In genomic region chr2:26846881-26847662, GRCh38 we compare ENCODE assay signal across 10 cellular contexts. TPM values are rescaled to one million over a fixed set of nuclear protein-coding genes. Genes with fewer than 3 reads are reported as not detected.
DNase-seq lines count a peak whose midpoint lies in the region; ATAC-seq and TF ChIP-seq lines count a peak whose summit lies in the region.
"Had no signal": no experiment of that assay in that cellular context is flagged by ENCODE, and none has a peak within 500 bp of the region (broad histone marks: within the 10 kb centered on the region; RNA-seq: fewer than 3 reads in every experiment).

No MANE protein-coding gene starts in this region.

- H3K9ac ChIP-seq in BLaER1 = 0 out of 2 replicates have a peak overlapping the region, but pooled peaks have one; percentile 45
- H3K9ac ChIP-seq in HUES64 (ENCODE audit: low read depth, low read length) = peak overlapping the region; percentile 32

- TF ChIP-seq CTCF in ascending aorta (IDR thresholded peaks at IDR 0.05) (no peak), tibial nerve (IDR thresholded peaks at IDR 0.05) (no peak)

- TF ChIP-seq EP300 in tibial nerve (IDR thresholded peaks at IDR 0.05) = no peak

- H3K36me3 Mint-ChIP-seq in naive thymus-derived CD4-positive, alpha-beta T cell = no peaks in the 10 kb centered on the region

- peaks cover 3 to 20% (median 13%) of the 10 kb centered on the region in 7 donors for H3K4me1 Mint-ChIP-seq in naive thymus-derived CD4-positive, alpha-beta T cell

- H4K20me1 ChIP-seq in BLaER1 = peaks cover 65% of the 10 kb centered on the region

- WGBS in HUES64 = 7% methylated on average over 44 of the region's 44 CpGs
- WGBS in tibial nerve, 2 donors = 9 to 10% methylated on average over 28 to 44 of the region's 44 CpGs

- POLR2A ChIA-PET in naive thymus-derived CD4-positive, alpha-beta T cell (lab: Charles Lee) = no interaction called here

- CTCF ChIA-PET in naive thymus-derived CD4-positive, alpha-beta T cell (lab: Charles Lee) = interaction anchor here (0.6 to 3.1 kb wide), 11 partner anchors 9 to 1936 kb away, joined by 3 to 16 read pairs (median 5); no protein-coding TSS in a partner anchor

- H3K4me2 ChIP-seq in BLaER1 = peak overlapping the region; percentile 100

- H3K36me3 ChIP-seq in BLaER1 = no peaks in the 10 kb centered on the region
- no peaks in the 10 kb centered on the region for H3K36me3 ChIP-seq in HUES64 (ENCODE audit: insufficient read depth, low read length)
- no peaks in the 10 kb centered on the region for H3K36me3 ChIP-seq in ascending aorta
- no peaks in the 10 kb centered on the region for H3K36me3 ChIP-seq in naive thymus-derived CD4-positive, alpha-beta T cell (ENCODE audit: control insufficient read depth in 2 of 3, insufficient read depth in 3 of 3, low read length in 3 of 3)
- H3K36me3 ChIP-seq in tibial nerve = no peaks in the 10 kb centered on the region

- peaks cover 0 to 1% (median 0%) of the 10 kb centered on the region in 11 donors for H3K9me3 Mint-ChIP-seq in naive thymus-derived CD4-positive, alpha-beta T cell

- H3K27ac ChIP-seq in BLaER1 (no peak overlapping the region), HUES64 (ENCODE audit: low read depth, low read length) (no peak overlapping the region), ascending aorta (no peak overlapping the region), tibial nerve (no peak overlapping the region)
- H3K27ac ChIP-seq in naive thymus-derived CD4-positive, alpha-beta T cell (ENCODE audit: low read depth, low read length) = no peak overlapping the region

- peaks cover 48 to 62% (median 51%) of the 10 kb centered on the region in 5 donors for H3K27me3 Mint-ChIP-seq in naive thymus-derived CD4-positive, alpha-beta T cell

- H3K4me1 ChIP-seq in BLaER1 = peaks cover 38% of the 10 kb centered on the region
- peaks cover 6% of the 10 kb centered on the region; the same call in 1 of the 2 replicates for H3K4me1 ChIP-seq in HUES64 (ENCODE audit: insufficient read depth, low read length)
- H3K4me1 ChIP-seq in ascending aorta = peaks cover 14 to 23% of the 10 kb centered on the region in 2 donors
- peaks cover 8 to 20% of the 10 kb centered on the region in 2 donors for H3K4me1 ChIP-seq in naive thymus-derived CD4-positive, alpha-beta T cell (ENCODE audit: control insufficient read depth in 2 of 2, insufficient read depth in 2 of 2, low read length in 2 of 2)
- peaks cover 0 to 41% (median 27%) of the 10 kb centered on the region in 4 donors for H3K4me1 ChIP-seq in tibial nerve

- TF ChIP-seq POLR2A in tibial nerve (IDR thresholded peaks at IDR 0.05) = no peak

- no peak for ATAC-seq in naive thymus-derived CD4-positive, alpha-beta T cell
- no peak for ATAC-seq in GM18511 (IDR thresholded peaks at IDR 0.05; ENCODE audit: unreplicated experiment)
- no peak for ATAC-seq in HG03460 (IDR thresholded peaks at IDR 0.05; ENCODE audit: unreplicated experiment)

- H3K4me3 ChIP-seq in BLaER1 (peak overlapping the region; percentile 73), HUES64 (ENCODE audit: low read length) (peak overlapping the region; percentile 73), ascending aorta (peak overlapping the region; percentile 43 to 47), tibial nerve (peak overlapping the region in 2 of 4 donors; percentile 9 to 43)
- no peak overlapping the region for H3K4me3 ChIP-seq in naive thymus-derived CD4-positive, alpha-beta T cell (ENCODE audit: low read length)

- intact Hi-C loops in ascending aorta (cut with DNase I) = loop anchor here (2.0 to 10.0 kb wide), 4 partner anchors 75 to 438 kb away; partner anchors contain the start of gene TRIM54
- intact Hi-C loops in naive thymus-derived CD4-positive, alpha-beta T cell (cut with micrococcal nuclease) = loop anchor here (1.0 to 10.0 kb wide), 6 partner anchors 75 to 458 kb away; partner anchors contain the start of gene UCN (in 1 of the 2)

- H3K27ac Mint-ChIP-seq in naive thymus-derived CD4-positive, alpha-beta T cell = no peak overlapping the region

- H3K4me3 Mint-ChIP-seq in naive thymus-derived CD4-positive, alpha-beta T cell = peak overlapping the region; percentile 47 to 88 (median 77)

- DNase-seq in ascending aorta (ENCODE audit: low spot score in 2 of 2) (no peak), tibial nerve (ENCODE audit: low spot score in 2 of 2) (no peak), iPS-NIHi11 (ENCODE audit: low spot score) (no peak)
- peak in 2 of 9 donors; percentile 2 to 6 for DNase-seq in naive thymus-derived CD4-positive, alpha-beta T cell
- DNase-seq: activated gamma-delta T cell had no signal

- H3K9me3 ChIP-seq in BLaER1 = no peaks in the 10 kb centered on the region
- H3K9me3 ChIP-seq in HUES64 (ENCODE audit: insufficient read depth, low read depth, low read length) = no peaks in the 10 kb centered on the region
- no peaks in the 10 kb centered on the region for H3K9me3 ChIP-seq in ascending aorta
- H3K9me3 ChIP-seq in naive thymus-derived CD4-positive, alpha-beta T cell (ENCODE audit: control insufficient read depth in 2 of 3, low read length in 3 of 3) = no peaks in the 10 kb centered on the region
- H3K9me3 ChIP-seq in tibial nerve = no peaks in the 10 kb centered on the region

- H3K27me3 ChIP-seq in BLaER1 (peaks cover 73% of the 10 kb centered on the region), HUES64 (ENCODE audit: insufficient read depth, low read length) (peaks cover 72% of the 10 kb centered on the region), ascending aorta (peaks cover 29% of the 10 kb centered on the region), tibial nerve (peaks cover 9 to 97% of the 10 kb centered on the region in 2 donors)
- H3K27me3 ChIP-seq in naive thymus-derived CD4-positive, alpha-beta T cell (ENCODE audit: control insufficient read depth in 2 of 2, insufficient read depth in 2 of 2, low read length in 2 of 2) = peaks cover 6 to 17% of the 10 kb centered on the region in 2 donors

RNA-seq across cellular contexts. Expression of gene DPYSL5, which starts 0.9 kb away (rescaled TPM):
- 24.4 TPM for polyA plus RNA-seq in HUES64 (2013, experiment 1 of 2)
- 34.6 TPM for polyA plus RNA-seq in HUES64 (2013, experiment 2 of 2)
- total RNA-seq in ascending aorta (not detected), tibial nerve (not detected)
- total RNA-seq in naive thymus-derived CD4-positive, alpha-beta T cell = not detected
- not detected for polyA plus RNA-seq in naive thymus-derived CD4-positive, alpha-beta T cell
- total RNA-seq: liver had no signal
- polyA plus RNA-seq: liver had no signal
